1 cellular context compared by ENCODE assay signal in genomic region chr4:89489338-89489771, GRCh38.
TF ChIP-seq lines count a peak whose summit lies in the region.

No MANE protein-coding gene starts in this region.

TF ChIP-seq in K562, 482 proteins besides CTCF, POLR2A, EP300 and RAD21 (continued from another document):
- TF ChIP-seq MEIS2 (IDR thresholded peaks at IDR 0.05; ENCODE audit: partially characterized antibody) = peak; percentile 54
- peak; percentile 33; the same call in 1 of the 2 replicates for TF ChIP-seq GABPA (tag; conservative IDR thresholded peaks at IDR 0.05; ENCODE audit: low read depth)
